ENCODE assay signal across 8 cellular contexts in the genomic region with DNA sequence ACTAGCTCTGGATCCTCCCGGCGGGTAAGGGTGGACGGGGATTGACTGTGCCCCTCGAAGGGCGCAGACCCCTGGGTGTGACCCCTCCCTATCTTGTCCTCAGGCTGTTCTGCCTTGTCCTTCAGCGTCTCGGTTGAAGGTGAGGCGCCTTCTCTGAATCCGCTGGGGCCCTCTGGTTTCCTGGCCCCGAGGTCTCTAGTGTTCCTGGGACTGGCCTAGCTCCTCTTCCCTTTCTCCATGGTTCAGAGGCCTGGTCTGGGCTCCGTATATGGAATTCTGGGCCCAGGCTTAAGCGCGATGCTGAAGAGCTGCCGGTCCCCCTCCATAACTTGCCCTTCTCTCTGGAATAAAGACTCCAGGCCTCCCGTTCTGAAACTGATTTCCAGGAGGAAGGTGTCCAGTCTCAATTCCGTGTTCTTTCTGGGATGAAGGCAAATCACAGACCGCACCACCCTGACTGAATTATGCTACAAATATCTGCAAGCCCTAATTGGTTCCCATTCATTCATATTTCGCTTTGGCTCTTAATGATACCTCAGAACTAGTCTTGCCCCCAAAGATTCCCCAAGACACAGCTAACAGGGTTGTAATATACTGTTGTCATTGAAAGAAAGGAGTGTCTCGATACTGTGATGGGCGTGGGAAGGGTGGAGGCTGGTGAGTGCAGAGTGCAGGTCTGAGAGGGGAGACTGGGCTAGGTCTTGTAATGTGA. TPM values are rescaled to one million over a fixed set of nuclear protein-coding genes. Genes with fewer than 3 reads are reported as not detected.
DNase-seq lines count a peak whose midpoint lies in the region; ATAC-seq and TF ChIP-seq lines count a peak whose summit lies in the region.

No MANE protein-coding gene starts in this region.

- H3K27ac ChIP-seq in iPS-18a (ENCODE audit: low read length) = no peak overlapping the region

- POLR2A ChIA-PET in activated CD8-positive, alpha-beta T cell treated with anti-CD3 and anti-CD28 coated beads, Interleukin-2, amount 10 ng/mL, durations not matched to agents 7 days and 5 days (lab: Charles Lee) = interaction anchor here (0.5 to 2.1 kb wide), 6 partner anchors 8 to 211 kb away, joined by 3 to 13 read pairs (median 4); partner anchors contain the start of genes PSMB10, RANBP10 and TSNAXIP1

- no peaks in the 10 kb centered on the region for H3K9me3 Mint-ChIP-seq in activated CD8-positive, alpha-beta T cell treated with anti-CD3 and anti-CD28 coated beads, Interleukin-2, amount 10 ng/mL, durations not matched to agents 7 days and 5 days (ENCODE audit: insufficient read depth)

- peaks cover 4% of the 10 kb centered on the region for H3K4me1 ChIP-seq in BE2C
- peaks cover 4% of the 10 kb centered on the region for H3K4me1 ChIP-seq in iPS-18a (ENCODE audit: control insufficient read depth, low read depth, low read length)

- CTCF ChIA-PET in activated CD8-positive, alpha-beta T cell treated with anti-CD3 and anti-CD28 coated beads, Interleukin-2, amount 10 ng/mL, durations not matched to agents 7 days and 5 days (lab: Charles Lee) = interaction anchor here (0.7 to 3.1 kb wide), 12 partner anchors 8 to 353 kb away, joined by 3 to 28 read pairs (median 4); partner anchors contain the start of genes NRN1L and NUTF2

- H3K36me3 Mint-ChIP-seq in activated CD8-positive, alpha-beta T cell treated with anti-CD3 and anti-CD28 coated beads, Interleukin-2, amount 10 ng/mL, durations not matched to agents 7 days and 5 days (ENCODE audit: low read depth) = peaks cover 38% of the 10 kb centered on the region

- DNase-seq in BE2C (no peak), H7 (peak; percentile 28)
- DNase-seq in activated CD8-positive, alpha-beta T cell treated with anti-CD3 and anti-CD28 coated beads, Interleukin-2, amount 10 ng/mL, durations not matched to agents 7 days and 5 days = no peak
- no peak for DNase-seq in stimulated activated naive CD8-positive, alpha-beta T cell treated with anti-CD3 and anti-CD28 coated beads, Interleukin-15, Interleukin-2, amounts not matched to agents 100 U/mL and 50 U/mL, for 24 hours

- peaks cover 52% of the 10 kb centered on the region for H3K36me3 ChIP-seq in BE2C
- H3K36me3 ChIP-seq in H7 (replicated peaks; ENCODE audit: control insufficient read depth, insufficient read depth, low read length) = peaks cover 36% of the 10 kb centered on the region
- H3K36me3 ChIP-seq in iPS-18a (ENCODE audit: control insufficient read depth, low read depth, low read length) = peaks cover 31% of the 10 kb centered on the region

- peak overlapping the region; percentile 89 for H3K4me3 Mint-ChIP-seq in activated CD8-positive, alpha-beta T cell treated with anti-CD3 and anti-CD28 coated beads, Interleukin-2, amount 10 ng/mL, durations not matched to agents 7 days and 5 days

- H3K27me3 ChIP-seq in BE2C = no peaks in the 10 kb centered on the region
- H3K27me3 ChIP-seq in H7 (ENCODE audit: control insufficient read depth, insufficient read depth, low read length) = no peaks in the 10 kb centered on the region
- H3K27me3 ChIP-seq in iPS-18a (ENCODE audit: control insufficient read depth, insufficient read depth, low read length) = no peaks in the 10 kb centered on the region

- H3K9ac ChIP-seq in iPS-18a (ENCODE audit: low read length) = peak overlapping the region; percentile 64

- no peaks in the 10 kb centered on the region for H3K27me3 Mint-ChIP-seq in activated CD8-positive, alpha-beta T cell treated with anti-CD3 and anti-CD28 coated beads, Interleukin-2, amount 10 ng/mL, durations not matched to agents 7 days and 5 days (ENCODE audit: low read depth)

- ATAC-seq in activated CD8-positive, alpha-beta T cell treated with anti-CD3 and anti-CD28 coated beads, Interleukin-2, amount 10 ng/mL, durations not matched to agents 7 days and 5 days = no peak
- peak; percentile 2 for ATAC-seq in stimulated activated naive CD8-positive, alpha-beta T cell treated with anti-CD3 and anti-CD28 coated beads, Interleukin-15, Interleukin-2, amounts not matched to agents 100 U/mL and 50 U/mL, for 24 hours
- ATAC-seq in HG03469 (IDR thresholded peaks at IDR 0.05; ENCODE audit: unreplicated experiment) (no peak), HG03565 (IDR thresholded peaks at IDR 0.05; ENCODE audit: unreplicated experiment) (no peak), HG03460 (IDR thresholded peaks at IDR 0.05; ENCODE audit: unreplicated experiment) (no peak)

- H3K4me3 ChIP-seq in BE2C (ENCODE audit: low read depth, low read length) (peak overlapping the region; percentile 98), H7 (ENCODE audit: insufficient read depth, low read depth, low read length) (peak overlapping the region; percentile 87), iPS-18a (ENCODE audit: low read length) (peak overlapping the region; percentile 74)

- peak overlapping the region; percentile 92 for H3K27ac Mint-ChIP-seq in activated CD8-positive, alpha-beta T cell treated with anti-CD3 and anti-CD28 coated beads, Interleukin-2, amount 10 ng/mL, durations not matched to agents 7 days and 5 days

- peaks cover 31% of the 10 kb centered on the region for H3K4me1 Mint-ChIP-seq in activated CD8-positive, alpha-beta T cell treated with anti-CD3 and anti-CD28 coated beads, Interleukin-2, amount 10 ng/mL, durations not matched to agents 7 days and 5 days (ENCODE audit: low read depth)

- TF ChIP-seq CTCF in BE2C (IDR thresholded peaks at IDR 0.05; ENCODE audit: low read depth, low read length) = no peak

- no peaks in the 10 kb centered on the region for H3K9me3 ChIP-seq in BE2C
- H3K9me3 ChIP-seq in iPS-18a (ENCODE audit: control insufficient read depth, low read depth, low read length) = no peaks in the 10 kb centered on the region

RNA-seq across cellular contexts. Expression of gene EDC4, which starts 0.7 kb away (rescaled TPM):
- polyA plus RNA-seq in BE2C (2012; ENCODE audit: insufficient read depth, insufficient read length, low read depth) = 95.2 TPM
- total RNA-seq in H7 (2014; rRNA removed; shearing (Covaris generic)) = 88.0 and 96.6 TPM in 2 replicates
- total RNA-seq in activated CD8-positive, alpha-beta T cell treated with anti-CD3 and anti-CD28 coated beads, Interleukin-2, amount 10 ng/mL, durations not matched to agents 7 days and 5 days = 100 to 1,000 TPM; 111 to 113 TPM

RNA-seq across cellular contexts. Expression of gene NRN1L, which starts 11.1 kb away (rescaled TPM):
- polyA plus RNA-seq in BE2C (2012; ENCODE audit: insufficient read depth, insufficient read length, low read depth) = not detected
- total RNA-seq in H7 (2014; rRNA removed; shearing (Covaris generic)) = 5.3 and 7.6 TPM in 2 replicates
- total RNA-seq in activated CD8-positive, alpha-beta T cell treated with anti-CD3 and anti-CD28 coated beads, Interleukin-2, amount 10 ng/mL, durations not matched to agents 7 days and 5 days = 1 to 10 TPM; 1.2 to 1.4 TPM

RNA-seq across cellular contexts. Expression of gene PSKH1, which starts 19.5 kb away (rescaled TPM):
- 76.3 TPM for polyA plus RNA-seq in BE2C (2012; ENCODE audit: insufficient read depth, insufficient read length, low read depth)
- total RNA-seq in H7 (2014; rRNA removed; shearing (Covaris generic)) = 18.8 and 20.1 TPM in 2 replicates
- total RNA-seq in activated CD8-positive, alpha-beta T cell treated with anti-CD3 and anti-CD28 coated beads, Interleukin-2, amount 10 ng/mL, durations not matched to agents 7 days and 5 days = 10 to 100 TPM; 20.0 to 22.8 TPM

RNA-seq across cellular contexts. Expression of gene CENPT, which starts 26.1 kb away (rescaled TPM):
- polyA plus RNA-seq in BE2C (2012; ENCODE audit: insufficient read depth, insufficient read length, low read depth) = 97.8 TPM
- total RNA-seq in H7 (2014; rRNA removed; shearing (Covaris generic)) = 34.9 and 43.7 TPM in 2 replicates
- total RNA-seq in activated CD8-positive, alpha-beta T cell treated with anti-CD3 and anti-CD28 coated beads, Interleukin-2, amount 10 ng/mL, durations not matched to agents 7 days and 5 days = 10 to 100 TPM; 58.9 to 63.6 TPM

RNA-seq across cellular contexts. Expression of gene NUTF2, which starts 26.9 kb away (rescaled TPM):
- 355 TPM for polyA plus RNA-seq in BE2C (2012; ENCODE audit: insufficient read depth, insufficient read length, low read depth)
- total RNA-seq in H7 (2014; rRNA removed; shearing (Covaris generic)) = 295 and 340 TPM in 2 replicates
- total RNA-seq in activated CD8-positive, alpha-beta T cell treated with anti-CD3 and anti-CD28 coated beads, Interleukin-2, amount 10 ng/mL, durations not matched to agents 7 days and 5 days = 100 to 1,000 TPM; 125 to 134 TPM
